Comparison of ENCODE assay signal across 8 cellular contexts in the genomic region with DNA sequence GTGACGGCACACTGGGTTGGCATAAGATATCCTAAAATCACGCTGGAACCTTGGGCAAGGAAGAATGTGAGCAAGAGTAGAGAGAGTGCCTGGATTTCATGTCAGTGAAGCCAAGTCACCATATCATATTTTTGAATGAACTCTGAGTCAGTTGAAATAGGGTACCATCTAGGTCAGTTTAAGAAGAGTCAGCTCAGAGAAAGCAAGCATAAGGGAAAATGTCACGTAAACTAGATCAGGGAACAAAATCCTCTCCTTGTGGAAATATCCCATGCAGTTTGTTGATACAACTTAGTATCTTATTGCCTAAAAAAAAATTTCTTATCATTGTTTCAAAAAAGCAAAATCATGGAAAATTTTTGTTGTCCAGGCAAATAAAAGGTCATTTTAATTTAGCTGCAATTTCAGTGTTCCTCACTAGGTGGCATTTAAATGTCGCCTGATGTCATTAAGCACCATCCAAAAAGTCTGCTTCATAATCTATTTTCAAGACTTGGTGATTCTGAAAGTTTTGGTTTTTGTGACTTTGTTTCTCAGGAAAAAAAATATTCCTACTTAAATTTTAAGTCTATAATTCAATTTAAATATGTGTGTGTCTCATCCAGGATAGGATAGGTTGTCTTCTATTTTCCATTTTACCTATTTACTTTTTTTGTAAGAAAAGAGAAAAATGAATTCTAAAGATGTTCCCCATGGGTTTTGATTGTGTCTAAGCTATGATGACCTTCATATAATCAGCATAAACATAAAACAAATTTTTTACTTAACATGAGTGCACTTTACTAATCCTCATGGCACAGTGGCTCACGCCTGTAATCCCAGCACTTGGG. TPM values are rescaled to one million over a fixed set of nuclear protein-coding genes. Genes with fewer than 3 reads are reported as not detected.
DNase-seq lines count a peak whose midpoint lies in the region; FAIRE-seq and TF ChIP-seq lines count a peak whose summit lies in the region.

No MANE protein-coding gene starts in this region.

- no peak for TF ChIP-seq EP300 in suprapubic skin (IDR thresholded peaks at IDR 0.05)

- H3K27me3 ChIP-seq in left ventricle myocardium inferior (ENCODE audit: low read depth), result no peaks in the 10 kb centered on the region
- no peaks in the 10 kb centered on the region for H3K27me3 ChIP-seq in suprapubic skin

- H3K4me1 ChIP-seq in left ventricle myocardium inferior (peaks cover 8% of the 10 kb centered on the region), suprapubic skin (no peaks in the 10 kb centered on the region)

- FAIRE-seq in GM12892 (lab: Jason Lieb, UNC), result peak; percentile 81

- peaks cover 19% of the 10 kb centered on the region for H3K36me3 Mint-ChIP-seq in activated naive CD8-positive, alpha-beta T cell

- peak overlapping the region; percentile 68 for H3K27ac Mint-ChIP-seq in activated naive CD8-positive, alpha-beta T cell

- H3K36me3 ChIP-seq in left ventricle myocardium inferior (peaks cover 4% of the 10 kb centered on the region), suprapubic skin (no peaks in the 10 kb centered on the region)

- peaks cover 9% of the 10 kb centered on the region for H3K9me3 Mint-ChIP-seq in activated naive CD8-positive, alpha-beta T cell (ENCODE audit: low read depth)

- H3K4me3 ChIP-seq in AG09309 (ENCODE audit: control insufficient read depth, low read depth, low read length) (no peak overlapping the region), left ventricle myocardium inferior (no peak overlapping the region), suprapubic skin (no peak overlapping the region)

- no peak for TF ChIP-seq POLR2A in GM12892 (IDR thresholded peaks at IDR 0.05; ENCODE audit: low read depth, low read length)
- TF ChIP-seq POLR2A in suprapubic skin (IDR thresholded peaks at IDR 0.05), result no peak

- peak; percentile 36 for TF ChIP-seq CTCF in AG09309 (IDR thresholded peaks at IDR 0.05; ENCODE audit: control insufficient read depth, insufficient read depth, low read depth, low read length, missing control alignments)
- TF ChIP-seq CTCF in left ventricle myocardium inferior (IDR thresholded peaks at IDR 0.05; ENCODE audit: borderline replicate concordance), result peak; percentile 80
- TF ChIP-seq CTCF in suprapubic skin (IDR thresholded peaks at IDR 0.05), result peak; percentile 54 to 66

- H3K27ac ChIP-seq in left ventricle myocardium inferior (replicated peaks) (peak overlapping the region; percentile 24), suprapubic skin (no peak overlapping the region)

- DNase-seq in AG09309 (ENCODE audit: low read depth) (peak; percentile 5), GM12892 (ENCODE audit: insufficient read length) (no peak), NCI-H1105 treated with DMSO at 0.1 percent for 48 hours (lab: John Stamatoyannopoulos, UW) (peak; percentile 27), left ventricle myocardium inferior (no peak), suprapubic skin (ENCODE audit: low spot score in 2 of 2) (no peak)
- no peak for DNase-seq in stimulated activated CD4-positive, alpha-beta T cell treated with anti-CD3 and anti-CD28 coated beads, Interleukin-12 subunit alpha, Interleukin-12 subunit beta, amount 100 ng/mL, for 4 hours
- no peak for DNase-seq in effector CD4-positive, alpha-beta T cell

- H3K4me3 Mint-ChIP-seq in activated naive CD8-positive, alpha-beta T cell, result no peak overlapping the region

- H3K4me1 Mint-ChIP-seq in activated naive CD8-positive, alpha-beta T cell (ENCODE audit: low read depth), result peaks cover 17% of the 10 kb centered on the region

- WGBS in suprapubic skin, result 76% methylated on average over 5 of the region's 5 CpGs

- intact Hi-C loops in left ventricle myocardium inferior (cut with micrococcal nuclease), result loop anchor here (5.0 kb wide), 1 partner anchor 150 kb away; no protein-coding TSS in a partner anchor

- H3K9me3 ChIP-seq in left ventricle myocardium inferior (replicated peaks), result peaks cover 6% of the 10 kb centered on the region
- H3K9me3 ChIP-seq in suprapubic skin, result no peaks in the 10 kb centered on the region

- H3K27me3 Mint-ChIP-seq in activated naive CD8-positive, alpha-beta T cell, result no peaks in the 10 kb centered on the region

RNA-seq across cellular contexts. Expression of a gene that starts 19.6 kb away (rescaled TPM):
- 1.5 TPM for polyA plus RNA-seq in GM12892 (2012; ENCODE audit: missing spikeins)
- 2.4 TPM for total RNA-seq in left ventricle myocardium inferior
- 1 to 10 TPM in 1 of 4 donors, under 1 TPM in 1, not detected in 2; 0.24 to 1.5 TPM for total RNA-seq in suprapubic skin

RNA-seq across cellular contexts. Expression of a gene that starts 20.1 kb away (rescaled TPM):
- 2.1 TPM for polyA plus RNA-seq in GM12892 (2012; ENCODE audit: missing spikeins)
- total RNA-seq in left ventricle myocardium inferior (17.9 TPM), suprapubic skin (10 to 100 TPM in 3 of 4 donors, 1 to 10 TPM in 1; 8.0 to 25.4 (median 15.8) TPM)

RNA-seq across cellular contexts. Expression of a gene that starts 31.4 kb away (rescaled TPM):
- 2.9 TPM for polyA plus RNA-seq in GM12892 (2012; ENCODE audit: missing spikeins)
- total RNA-seq in left ventricle myocardium inferior (3.2 TPM), suprapubic skin (1 to 10 TPM in 3 of 4 donors, under 1 TPM in 1; 0.83 to 3.1 (median 1.3) TPM)

Comparison
In these comparisons a context has a peak if more than half of its experiments do, and no peak if none do; other contexts are left out.
1. DNase-seq: peak in AG09309 (single experiment) and NCI-H1105 treated with DMSO at 0.1 percent for 48 hours (single experiment); none in GM12892 (single experiment), left ventricle myocardium inferior (single experiment), suprapubic skin (0 of 2), stimulated activated CD4-positive, alpha-beta T cell treated with anti-CD3 and anti-CD28 coated beads, Interleukin-12 subunit alpha, Interleukin-12 subunit beta, amount 100 ng/mL, for 4 hours (single experiment) and effector CD4-positive, alpha-beta T cell (single experiment).
2. Peak in every context shown above with its lines, with median percentiles within 50 percentile points of each other: CTCF ChIP-seq.